ENCODE assay signal across 8 cellular contexts in genomic region chr9:95189230-95190098, GRCh38.
A peak's percentile ranks its signal among the peaks of the same experiment; 100 is the strongest.
DNase-seq lines count a peak whose midpoint lies in the region; ATAC-seq, FAIRE-seq and TF ChIP-seq lines count a peak whose summit lies in the region.

No MANE protein-coding gene starts in this region.

- no peaks in the 10 kb centered on the region for H3K9me3 Mint-ChIP-seq in neural progenitor cell

- POLR2A ChIA-PET in SK-N-SH (lab: Yijun Ruan, JAX) = no interaction called here

- H2AFZ ChIP-seq in DND-41 (ENCODE audit: low read depth, low read length) (no peak overlapping the region), SK-N-SH (ENCODE audit: low read depth) (no peak overlapping the region), neural progenitor cell (replicated peaks) (no peak overlapping the region)

- no peak overlapping the region for H3K4me3 Mint-ChIP-seq in neural progenitor cell

- H3K79me2 ChIP-seq in DND-41 (ENCODE audit: insufficient read depth, low read length) (no peaks in the 10 kb centered on the region), SK-N-SH (ENCODE audit: insufficient read depth) (no peaks in the 10 kb centered on the region), neural progenitor cell (ENCODE audit: low read depth) (no peaks in the 10 kb centered on the region)

- H3F3A ChIP-seq in SK-N-SH (replicated peaks; ENCODE audit: insufficient read depth) (peaks cover 5% of the 10 kb centered on the region), neural progenitor cell (ENCODE audit: low read depth) (no peaks in the 10 kb centered on the region)

- H3K4me1 ChIP-seq in DND-41 (ENCODE audit: insufficient read depth, low read length) (0 out of 2 replicates have a peak, but pooled peaks cover 3% of the 10 kb centered on the region), SK-N-SH (ENCODE audit: control insufficient read depth in 1 of 2, insufficient read depth in 2 of 2, low read depth in 1 of 2, low read length in 1 of 2) (peaks cover 21 to 22% of the 10 kb centered on the region in 2 experiments), neural progenitor cell (no peaks in the 10 kb centered on the region)

- peak; percentile 76 for ATAC-seq in DND-41 (ENCODE audit: insufficient read depth, low read depth)
- peak; percentile 26 for ATAC-seq in esophagus mucosa
- ATAC-seq in GM19351 (IDR thresholded peaks at IDR 0.05; ENCODE audit: unreplicated experiment) = no peak
- ATAC-seq in GM18907 (IDR thresholded peaks at IDR 0.05; ENCODE audit: unreplicated experiment) = no peak

- DNase-seq in DND-41 = peak; percentile 26
- DNase-seq in SK-N-SH = peak; percentile 30
- DNase-seq in neural progenitor cell (ENCODE audit: low spot score) = no peak
- DNase-seq in HTR-8/SVneo (ENCODE audit: insufficient read length, low spot score) = no peak
- DNase-seq in D341Med (ENCODE audit: low spot score) = no peak

- WGBS in SK-N-SH (ENCODE audit: low lambda C conversion rate) = 65% methylated on average over 7 of the region's 7 CpGs

- no peaks in the 10 kb centered on the region for H3K9me2 ChIP-seq in SK-N-SH

- no peaks in the 10 kb centered on the region for H3K27me3 Mint-ChIP-seq in neural progenitor cell (ENCODE audit: insufficient read depth, low read depth)

- H3K27me3 ChIP-seq in DND-41 (ENCODE audit: insufficient read depth, low read length, poor library complexity) = no peaks in the 10 kb centered on the region
- no peaks in the 10 kb centered on the region for H3K27me3 ChIP-seq in SK-N-SH (ENCODE audit: insufficient read depth)
- no peaks in the 10 kb centered on the region for H3K27me3 ChIP-seq in neural progenitor cell

- no peak overlapping the region for H3K27ac ChIP-seq in DND-41 (ENCODE audit: low read length)
- H3K27ac ChIP-seq in SK-N-SH (ENCODE audit: low read depth in 2 of 2, low read length in 1 of 2) = peak overlapping the region; percentile 50 to 62; a peak in 3 of 4 replicates
- H3K27ac ChIP-seq in neural progenitor cell = no peak overlapping the region

- H3K4me2 ChIP-seq in DND-41 (ENCODE audit: insufficient read depth, low read length) (no peak overlapping the region), SK-N-SH (peak overlapping the region; percentile 70), neural progenitor cell (no peak overlapping the region)

- no peak overlapping the region for H3K9ac ChIP-seq in DND-41 (ENCODE audit: low read depth, low read length)
- no peak overlapping the region for H3K9ac ChIP-seq in SK-N-SH
- no peak overlapping the region for H3K9ac ChIP-seq in neural progenitor cell

- no peak for TF ChIP-seq RAD21 in SK-N-SH (IDR thresholded peaks at IDR 0.05; ENCODE audit: low read length)

- no peak for FAIRE-seq in HTR-8/SVneo (lab: Jason Lieb, UNC)

- no peak for TF ChIP-seq CTCF in DND-41 (IDR thresholded peaks at IDR 0.05; ENCODE audit: borderline replicate concordance, extremely low read depth, low read length, poor library complexity, severe bottlenecking)
- TF ChIP-seq CTCF in SK-N-SH (IDR thresholded peaks at IDR 0.05) = no peak
- TF ChIP-seq CTCF in neural progenitor cell (IDR thresholded peaks at IDR 0.05) = no peak

- peaks cover 21% of the 10 kb centered on the region for H3K4me1 Mint-ChIP-seq in neural progenitor cell

- CTCF ChIA-PET in SK-N-SH (lab: Yijun Ruan, JAX) = interaction anchor here (0.6 to 2.3 kb wide), 7 partner anchors 9 to 1010 kb away, joined by 3 to 12 read pairs (median 3); no protein-coding TSS in a partner anchor

- H3K4me3 ChIP-seq in DND-41 (ENCODE audit: low read depth in 1 of 2, low read length in 2 of 2) = no peak overlapping the region
- peak overlapping the region in 1 of 2 experiments; percentile 28; a peak in 2 of 4 replicates for H3K4me3 ChIP-seq in SK-N-SH (ENCODE audit: low read depth in 2 of 2, low read length in 1 of 2)
- no peak overlapping the region for H3K4me3 ChIP-seq in neural progenitor cell

- H4K20me1 ChIP-seq in DND-41 (ENCODE audit: insufficient read depth, low read length) (no peaks in the 10 kb centered on the region), SK-N-SH (ENCODE audit: insufficient read depth) (no peaks in the 10 kb centered on the region), neural progenitor cell (ENCODE audit: low read depth) (no peaks in the 10 kb centered on the region)

- H3K9me3 ChIP-seq in DND-41 (ENCODE audit: insufficient read depth, low read length, severe bottlenecking) (no peaks in the 10 kb centered on the region), SK-N-SH (no peaks in the 10 kb centered on the region), neural progenitor cell (ENCODE audit: low read depth) (no peaks in the 10 kb centered on the region)

- H3K27ac Mint-ChIP-seq in neural progenitor cell = peak overlapping the region; percentile 8

- no peaks in the 10 kb centered on the region for H3K36me3 ChIP-seq in DND-41 (ENCODE audit: insufficient read depth, low read length)
- no peaks in the 10 kb centered on the region for H3K36me3 ChIP-seq in SK-N-SH (replicated peaks in 1 of 2; ENCODE audit: control insufficient read depth in 1 of 2, insufficient read depth in 2 of 2, low read length in 1 of 2)
- H3K36me3 ChIP-seq in neural progenitor cell = no peaks in the 10 kb centered on the region

- no peak; a peak in 1 of 4 replicates for TF ChIP-seq EP300 in SK-N-SH (IDR thresholded peaks at IDR 0.05; ENCODE audit: borderline replicate concordance in 1 of 2, low read depth in 1 of 2, low read length in 1 of 2)

- H3K36me3 Mint-ChIP-seq in neural progenitor cell = peaks cover 9% of the 10 kb centered on the region

TF ChIP-seq in SK-N-SH, 30 proteins besides CTCF, POLR2A, EP300 and RAD21:
- TF ChIP-seq, protein P1, sequence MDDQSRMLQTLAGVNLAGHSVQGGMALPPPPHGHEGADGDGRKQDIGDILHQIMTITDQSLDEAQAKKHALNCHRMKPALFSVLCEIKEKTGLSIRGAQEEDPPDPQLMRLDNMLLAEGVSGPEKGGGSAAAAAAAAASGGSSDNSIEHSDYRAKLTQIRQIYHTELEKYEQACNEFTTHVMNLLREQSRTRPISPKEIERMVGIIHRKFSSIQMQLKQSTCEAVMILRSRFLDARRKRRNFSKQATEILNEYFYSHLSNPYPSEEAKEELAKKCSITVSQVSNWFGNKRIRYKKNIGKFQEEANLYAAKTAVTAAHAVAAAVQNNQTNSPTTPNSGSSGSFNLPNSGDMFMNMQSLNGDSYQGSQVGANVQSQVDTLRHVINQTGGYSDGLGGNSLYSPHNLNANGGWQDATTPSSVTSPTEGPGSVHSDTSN (IDR thresholded peaks at IDR 0.05) = peak; percentile 72
- TF ChIP-seq TCF12 (IDR thresholded peaks at IDR 0.05) = peak; percentile 84
- TF ChIP-seq, protein P2, sequence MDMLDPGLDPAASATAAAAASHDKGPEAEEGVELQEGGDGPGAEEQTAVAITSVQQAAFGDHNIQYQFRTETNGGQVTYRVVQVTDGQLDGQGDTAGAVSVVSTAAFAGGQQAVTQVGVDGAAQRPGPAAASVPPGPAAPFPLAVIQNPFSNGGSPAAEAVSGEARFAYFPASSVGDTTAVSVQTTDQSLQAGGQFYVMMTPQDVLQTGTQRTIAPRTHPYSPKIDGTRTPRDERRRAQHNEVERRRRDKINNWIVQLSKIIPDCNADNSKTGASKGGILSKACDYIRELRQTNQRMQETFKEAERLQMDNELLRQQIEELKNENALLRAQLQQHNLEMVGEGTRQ (IDR thresholded peaks at IDR 0.05; ENCODE audit: borderline replicate concordance, low read depth, low read length) = no peak

Comparison
In these comparisons a context has a peak if more than half of its experiments do, and no peak if none do; other contexts are left out.
1. ATAC-seq: peak in DND-41 (single experiment) and esophagus mucosa (single experiment); none in GM19351 (single experiment) and GM18907 (single experiment).
2. DNase-seq: peak in DND-41 (single experiment) and SK-N-SH (single experiment); none in neural progenitor cell (single experiment), HTR-8/SVneo (single experiment) and D341Med (single experiment).
3. H3K27ac ChIP-seq: peak in SK-N-SH (2 of 2); none in DND-41 (single experiment) and neural progenitor cell (single experiment).